ENCODE assay signal across 1 cellular context in genomic region chr1:161020573-161021167, GRCh38.
TF ChIP-seq lines count a peak whose summit lies in the region.

TSS of gene F11R (minus strand) at chr1:161021152. CDS start at chr1:161021073, 79 bp downstream.

TF ChIP-seq in IMR-90, 13 proteins besides CTCF, POLR2A, EP300 and RAD21 (continued from another document):
- TF ChIP-seq MAZ (IDR thresholded peaks at IDR 0.05; ENCODE audit: borderline replicate concordance, low read depth, low read length) = no peak
- TF ChIP-seq FOS (IDR thresholded peaks at IDR 0.05; ENCODE audit: low read depth, low read length) = no peak
- TF ChIP-seq MXI1 (IDR thresholded peaks at IDR 0.05; ENCODE audit: borderline replicate concordance, low read depth, low read length) = no peak
TF ChIP-seq in IMR-90: peak in this region for 0.
